15 cellular contexts compared by ENCODE assay signal in the genomic region with DNA sequence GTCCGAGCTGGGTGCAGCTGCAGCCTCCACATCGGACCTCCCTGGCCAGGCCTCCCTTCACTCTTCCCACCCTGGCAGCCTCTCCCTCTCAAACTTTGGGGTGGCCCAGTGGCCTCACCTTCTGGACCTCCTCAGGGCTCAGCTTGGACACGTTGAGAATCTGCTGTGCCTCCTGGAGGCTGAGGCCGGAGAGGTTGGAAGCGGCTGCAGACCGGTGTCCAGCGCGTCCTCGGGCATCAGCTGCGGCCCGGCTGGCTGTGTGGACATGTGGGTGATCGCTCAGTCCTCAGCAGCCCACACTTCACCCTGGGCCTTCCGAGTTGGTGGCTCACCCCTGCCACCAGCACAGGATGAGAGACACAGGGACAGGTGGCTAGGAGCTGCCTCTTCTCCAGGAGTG. TPM values are rescaled to one million over a fixed set of nuclear protein-coding genes. Genes with fewer than 3 reads are reported as not detected.
DNase-seq lines count a peak whose midpoint lies in the region; ATAC-seq and TF ChIP-seq lines count a peak whose summit lies in the region.
"Had no signal": no experiment of that assay in that cellular context is flagged by ENCODE, and none has a peak within 500 bp of the region (broad histone marks: within the 10 kb centered on the region; RNA-seq: fewer than 3 reads in every experiment).

No MANE protein-coding gene starts in this region.

- peaks cover 66% of the 10 kb centered on the region for H3K79me2 ChIP-seq in GM23248 (ENCODE audit: insufficient read depth)

- ATAC-seq in upper lobe of right lung (no peak), HG03432 (IDR thresholded peaks at IDR 0.05; ENCODE audit: unreplicated experiment) (no peak)
- ATAC-seq: A549, K562 had no signal

- H3K27me3 ChIP-seq in BLaER1 (no peaks in the 10 kb centered on the region), mesenchymal stem cell (ENCODE audit: control insufficient read depth in 1 of 2, insufficient read depth in 1 of 2, low read length in 2 of 2) (no peaks in the 10 kb centered on the region), upper lobe of right lung (no peaks in the 10 kb centered on the region), GM23248 (replicated peaks; ENCODE audit: insufficient read depth) (no peaks in the 10 kb centered on the region)

- H4K91ac ChIP-seq in mesenchymal stem cell (ENCODE audit: low read length), result no peak overlapping the region

- H2BK5ac ChIP-seq in mesenchymal stem cell (ENCODE audit: low read depth, low read length, poor library complexity, severe bottlenecking), result no peak overlapping the region

- peaks cover 35% of the 10 kb centered on the region for H3K4me1 ChIP-seq in BLaER1
- peaks cover 7% of the 10 kb centered on the region for H3K4me1 ChIP-seq in HEK293 (ENCODE audit: control insufficient read depth, insufficient read depth, low read length)
- H3K4me1 ChIP-seq in mesenchymal stem cell (ENCODE audit: control insufficient read depth, insufficient read depth, low read depth, low read length), result peaks cover 23% of the 10 kb centered on the region
- peaks cover 20% of the 10 kb centered on the region for H3K4me1 ChIP-seq in upper lobe of right lung
- no peaks in the 10 kb centered on the region for H3K4me1 ChIP-seq in GM23248 (ENCODE audit: insufficient read depth)

- H4K20me1 ChIP-seq in BLaER1, result peaks cover 83% of the 10 kb centered on the region
- H4K20me1 ChIP-seq in GM23248 (ENCODE audit: insufficient read depth), result no peaks in the 10 kb centered on the region; the same call in 1 of the 2 replicates

- H3K36me3 ChIP-seq in BLaER1, result peaks cover 89% of the 10 kb centered on the region
- peaks cover 0 to 38% of the 10 kb centered on the region in 2 experiments; a peak in 2 of 3 replicates for H3K36me3 ChIP-seq in HEK293 (ENCODE audit: control insufficient read depth in 2 of 2, insufficient read depth in 1 of 2, low read length in 2 of 2)
- peaks cover 42 to 65% of the 10 kb centered on the region in 2 experiments for H3K36me3 ChIP-seq in mesenchymal stem cell (ENCODE audit: control insufficient read depth in 1 of 2, insufficient read depth in 2 of 2, low read depth in 1 of 2, low read length in 2 of 2)
- peaks cover 42% of the 10 kb centered on the region for H3K36me3 ChIP-seq in upper lobe of right lung
- peaks cover 6% of the 10 kb centered on the region; the same call in 1 of the 2 replicates for H3K36me3 ChIP-seq in GM23248 (ENCODE audit: low read depth)

- no peak overlapping the region for H3K4me2 ChIP-seq in BLaER1
- no peak overlapping the region for H3K4me2 ChIP-seq in mesenchymal stem cell (ENCODE audit: low read length, poor library complexity, severe bottlenecking)
- H3K4me2 ChIP-seq in GM23248 (ENCODE audit: unreplicated experiment), result no peak overlapping the region
- H3K4me2 ChIP-seq: A549 had no signal

- H3K14ac ChIP-seq in mesenchymal stem cell (ENCODE audit: low read length in 2 of 2), result no peak overlapping the region

- H2BK120ac ChIP-seq in mesenchymal stem cell (ENCODE audit: low read depth, low read length), result no peak overlapping the region

- 97% methylated on average over 13 of the region's 13 CpGs for WGBS in mesenchymal stem cell
- 87 to 88% methylated on average over 11 to 13 of the region's 13 CpGs for WGBS in GM23248 (ENCODE audit: low coverage in 1 of 2, low lambda C conversion rate in 2 of 2, missing lambda C conversion rate in 2 of 2), 2 experiments

- no peak overlapping the region for H3K4me3 ChIP-seq in BLaER1
- H3K4me3 ChIP-seq in HEK293 (ENCODE audit: low read depth, low read length), result no peak overlapping the region
- no peak overlapping the region for H3K4me3 ChIP-seq in mesenchymal stem cell (ENCODE audit: insufficient read depth in 1 of 2, low read depth in 1 of 2, low read length in 2 of 2)
- H3K4me3 ChIP-seq in upper lobe of right lung, result no peak overlapping the region
- H3K4me3 ChIP-seq in GM23248, result no peak overlapping the region
- H3K4me3 ChIP-seq: A549, K562 had no signal

- H3K9ac ChIP-seq in BLaER1 (peak overlapping the region; percentile 25; the same call in 1 of the 2 replicates), mesenchymal stem cell (ENCODE audit: low read length) (no peak overlapping the region), GM23248 (no peak overlapping the region)

- H2BK15ac ChIP-seq in mesenchymal stem cell (ENCODE audit: low read depth, poor library complexity, severe bottlenecking), result no peak overlapping the region

- CTCF ChIA-PET in HEK293 (lab: Yijun Ruan, JAX), result interaction anchor here (0.6 to 2.9 kb wide), 3 partner anchors 17 to 62 kb away, joined by 3 to 22 read pairs (median 4); no protein-coding TSS in a partner anchor

- DNase-seq in mesenchymal stem cell, result no peak
- DNase-seq in upper lobe of right lung, result peak; percentile 54
- DNase-seq in stimulated activated naive CD4-positive, alpha-beta T cell treated with Interleukin-2 at 50 U/mL for 16 hours (lab: John Stamatoyannopoulos, UW), result no peak
- DNase-seq in GM23248, result no peak
- DNase-seq: AML-193; C1 segment of cervical spinal cord; Calu3; CD4-positive, alpha-beta T cell; DMS 273 treated with DMSO at 0.1 percent for 48 hours; HCEC 1CT had no signal

- no peak overlapping the region for H3K23ac ChIP-seq in mesenchymal stem cell (ENCODE audit: low read length in 2 of 2)

- peak overlapping the region; percentile 26; the same call in 1 of the 2 replicates for H3K27ac ChIP-seq in BLaER1
- 0 out of 2 replicates have a peak overlapping the region, but pooled peaks have one; percentile 24 for H3K27ac ChIP-seq in HEK293 (ENCODE audit: extremely low read depth, low read depth, low read length)
- no peak overlapping the region for H3K27ac ChIP-seq in mesenchymal stem cell (ENCODE audit: low read length, poor library complexity, severe bottlenecking)
- H3K27ac ChIP-seq in upper lobe of right lung, result no peak overlapping the region
- H3K27ac ChIP-seq in GM23248, result no peak overlapping the region
- H3K27ac ChIP-seq: A549 had no signal

- H4K8ac ChIP-seq in mesenchymal stem cell (ENCODE audit: low read length), result peak overlapping the region; percentile 12

- in situ Hi-C loops in GM23248 (cut with MboI), result no loop called here

- H2AFZ ChIP-seq in mesenchymal stem cell (ENCODE audit: low read depth, low read length), result no peak overlapping the region
- no peak overlapping the region for H2AFZ ChIP-seq in GM23248

- peaks cover 59% of the 10 kb centered on the region for H3K79me1 ChIP-seq in mesenchymal stem cell (replicated peaks; ENCODE audit: low read length, poor library complexity, severe bottlenecking)

- H3K4ac ChIP-seq in mesenchymal stem cell (ENCODE audit: low read depth in 1 of 2, low read length in 2 of 2), result no peak overlapping the region

- POLR2A ChIA-PET in HEK293 (lab: Yijun Ruan, JAX), result interaction anchor here (0.6 kb wide), 1 partner anchor 39 kb away, joined by 4 read pairs; no protein-coding TSS in a partner anchor

- TF ChIP-seq CTCF in HEK293 (tag by site-specific recombination; IDR thresholded peaks at IDR 0.05), result no peak
- no peak for TF ChIP-seq CTCF in upper lobe of right lung (IDR thresholded peaks at IDR 0.05)

- H3K9me3 ChIP-seq in BLaER1 (no peaks in the 10 kb centered on the region), HEK293 (ENCODE audit: control insufficient read depth, insufficient read depth, low read depth, low read length) (no peaks in the 10 kb centered on the region), mesenchymal stem cell (ENCODE audit: control insufficient read depth, low read length) (no peaks in the 10 kb centered on the region), upper lobe of right lung (no peaks in the 10 kb centered on the region), GM23248 (ENCODE audit: low read depth) (no peaks in the 10 kb centered on the region)
- H3K9me3 ChIP-seq: A549 had no signal

- H3K18ac ChIP-seq in mesenchymal stem cell (ENCODE audit: low read depth in 1 of 2, low read length in 2 of 2), result no peak overlapping the region

- H3K9me2 ChIP-seq in GM23248 (ENCODE audit: insufficient read depth), result no peaks in the 10 kb centered on the region

- H2BK12ac ChIP-seq in mesenchymal stem cell (ENCODE audit: low read length in 2 of 2), result no peak overlapping the region

- no peak overlapping the region for H2AK5ac ChIP-seq in mesenchymal stem cell (ENCODE audit: low read length, severe bottlenecking)

- intact Hi-C loops in upper lobe of right lung (cut with DNase I), result no loop called here

- H3F3A ChIP-seq in GM23248 (ENCODE audit: insufficient read depth), result peaks cover 16% of the 10 kb centered on the region; the same call in 1 of the 2 replicates

TF ChIP-seq in HEK293, 187 proteins besides CTCF, POLR2A, EP300 and RAD21 (continues in another document):
- TF ChIP-seq, protein P1, sequence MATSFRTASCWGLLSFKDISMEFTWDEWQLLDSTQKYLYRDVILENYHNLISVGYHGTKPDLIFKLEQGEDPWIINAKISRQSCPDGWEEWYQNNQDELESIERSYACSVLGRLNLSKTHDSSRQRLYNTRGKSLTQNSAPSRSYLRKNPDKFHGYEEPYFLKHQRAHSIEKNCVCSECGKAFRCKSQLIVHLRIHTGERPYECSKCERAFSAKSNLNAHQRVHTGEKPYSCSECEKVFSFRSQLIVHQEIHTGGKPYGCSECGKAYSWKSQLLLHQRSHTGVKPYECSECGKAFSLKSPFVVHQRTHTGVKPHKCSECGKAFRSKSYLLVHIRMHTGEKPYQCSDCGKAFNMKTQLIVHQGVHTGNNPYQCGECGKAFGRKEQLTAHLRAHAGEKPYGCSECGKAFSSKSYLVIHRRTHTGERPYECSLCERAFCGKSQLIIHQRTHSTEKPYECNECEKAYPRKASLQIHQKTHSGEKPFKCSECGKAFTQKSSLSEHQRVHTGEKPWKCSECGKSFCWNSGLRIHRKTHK (tag by site-specific recombination; IDR thresholded peaks at IDR 0.05), result no peak

RNA-seq across cellular contexts. Expression of a gene that starts 9.9 kb away (rescaled TPM):
- polyA plus RNA-seq in mesenchymal stem cell (2013, experiment 1 of 2), result 39.3 TPM
- polyA plus RNA-seq in mesenchymal stem cell (2013, experiment 2 of 2), result 43.3 TPM
- total RNA-seq in upper lobe of right lung, result 41.2 TPM
- total RNA-seq in GM23248 (2014; rRNA removed; shearing (Covaris generic)), result 20.4 and 33.0 TPM in 2 replicates
- 74.5 and 78.9 TPM in 2 replicates for polyA plus RNA-seq in GM23248 (2016; fragmentation: Nextera tagmentation; extraction: Ambion mirVana)

RNA-seq across cellular contexts. Expression of a gene that starts 25.4 kb away (rescaled TPM):
- polyA plus RNA-seq in mesenchymal stem cell (2013, experiment 1 of 2), result 20.9 TPM
- polyA plus RNA-seq in mesenchymal stem cell (2013, experiment 2 of 2), result 19.9 TPM
- 34.1 TPM for total RNA-seq in upper lobe of right lung
- 2.9 and 3.2 TPM in 2 replicates for total RNA-seq in GM23248 (2014; rRNA removed; shearing (Covaris generic))
- 6.8 and 7.3 TPM in 2 replicates for polyA plus RNA-seq in GM23248 (2016; fragmentation: Nextera tagmentation; extraction: Ambion mirVana)
- total RNA-seq: CD4-positive, alpha-beta T cell had no signal

RNA-seq across cellular contexts. Expression of a gene that starts 30.4 kb away (rescaled TPM):
- 127 TPM for polyA plus RNA-seq in mesenchymal stem cell (2013, experiment 1 of 2)
- polyA plus RNA-seq in mesenchymal stem cell (2013, experiment 2 of 2), result 127 TPM
- 20.3 TPM for total RNA-seq in upper lobe of right lung
- 223 and 234 TPM in 2 replicates for total RNA-seq in GM23248 (2014; rRNA removed; shearing (Covaris generic))
- polyA plus RNA-seq in GM23248 (2016; fragmentation: Nextera tagmentation; extraction: Ambion mirVana), result 160 and 169 TPM in 2 replicates

Comparison
In these comparisons a context has a peak if more than half of its experiments do, and no peak if none do; other contexts are left out.
1. H3K27ac ChIP-seq: peak in BLaER1 (single experiment) and HEK293 (single experiment); none in mesenchymal stem cell (single experiment), upper lobe of right lung (single experiment) and GM23248 (single experiment).
2. RNA of a gene that starts 30.4 kb away (total RNA-seq): 223 to 234 TPM in GM23248; 20.3 TPM in upper lobe of right lung (single experiment); every median in the first group is over 10 times any median in the second.